Comparison of ENCODE assay signal across 1 cellular context in the genomic region with DNA sequence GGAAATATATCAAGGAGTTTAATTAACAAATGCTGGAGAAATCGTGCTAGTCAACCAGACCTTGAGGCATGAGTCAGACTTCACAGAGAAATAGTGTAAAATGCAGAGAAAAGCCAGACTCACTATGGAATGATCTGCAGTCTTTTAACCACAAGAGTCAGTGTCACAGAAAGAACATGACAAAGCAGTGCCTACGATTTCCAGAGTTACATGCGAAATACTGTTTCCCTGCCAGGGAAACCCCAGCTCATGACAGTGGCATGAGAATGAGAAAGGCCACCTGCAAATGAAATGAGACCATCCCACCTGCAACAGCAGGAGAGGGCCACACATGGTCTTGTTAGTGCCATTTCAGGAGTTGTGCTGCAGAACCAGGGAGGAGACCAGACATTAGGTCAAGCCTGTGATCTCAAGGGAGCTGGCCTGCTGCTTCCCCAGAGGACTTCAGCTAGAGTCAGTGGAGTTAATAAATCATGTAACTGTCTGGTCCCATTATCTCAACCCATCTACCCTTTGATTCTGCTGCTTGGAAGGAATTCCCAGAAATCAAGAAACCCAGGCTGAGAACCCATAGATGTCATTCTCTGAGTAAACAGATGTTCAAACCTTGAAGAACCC.
TF ChIP-seq lines count a peak whose summit lies in the region.

No MANE protein-coding gene starts in this region.

TF ChIP-seq in HepG2, 621 proteins besides CTCF, POLR2A, EP300 and RAD21 (continued from another document):
- TF ChIP-seq, protein P1, sequence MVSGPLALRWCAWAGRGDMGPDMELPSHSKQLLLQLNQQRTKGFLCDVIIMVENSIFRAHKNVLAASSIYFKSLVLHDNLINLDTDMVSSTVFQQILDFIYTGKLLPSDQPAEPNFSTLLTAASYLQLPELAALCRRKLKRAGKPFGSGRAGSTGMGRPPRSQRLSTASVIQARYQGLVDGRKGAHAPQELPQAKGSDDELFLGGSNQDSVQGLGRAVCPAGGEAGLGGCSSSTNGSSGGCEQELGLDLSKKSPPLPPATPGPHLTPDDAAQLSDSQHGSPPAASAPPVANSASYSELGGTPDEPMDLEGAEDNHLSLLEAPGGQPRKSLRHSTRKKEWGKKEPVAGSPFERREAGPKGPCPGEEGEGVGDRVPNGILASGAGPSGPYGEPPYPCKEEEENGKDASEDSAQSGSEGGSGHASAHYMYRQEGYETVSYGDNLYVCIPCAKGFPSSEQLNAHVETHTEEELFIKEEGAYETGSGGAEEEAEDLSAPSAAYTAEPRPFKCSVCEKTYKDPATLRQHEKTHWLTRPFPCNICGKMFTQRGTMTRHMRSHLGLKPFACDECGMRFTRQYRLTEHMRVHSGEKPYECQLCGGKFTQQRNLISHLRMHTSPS (CRISPR knock-in tag; IDR thresholded peaks at IDR 0.05; ENCODE audit: low read depth): no peak
- no peak for TF ChIP-seq ZNF788 (CRISPR knock-in tag; IDR thresholded peaks at IDR 0.05; ENCODE audit: borderline replicate concordance)
- TF ChIP-seq PPARG (CRISPR knock-in tag; conservative IDR thresholded peaks at IDR 0.05): no peak
- TF ChIP-seq ZKSCAN1 (IDR thresholded peaks at IDR 0.05; ENCODE audit: low read length): no peak
- TF ChIP-seq, protein P2, sequence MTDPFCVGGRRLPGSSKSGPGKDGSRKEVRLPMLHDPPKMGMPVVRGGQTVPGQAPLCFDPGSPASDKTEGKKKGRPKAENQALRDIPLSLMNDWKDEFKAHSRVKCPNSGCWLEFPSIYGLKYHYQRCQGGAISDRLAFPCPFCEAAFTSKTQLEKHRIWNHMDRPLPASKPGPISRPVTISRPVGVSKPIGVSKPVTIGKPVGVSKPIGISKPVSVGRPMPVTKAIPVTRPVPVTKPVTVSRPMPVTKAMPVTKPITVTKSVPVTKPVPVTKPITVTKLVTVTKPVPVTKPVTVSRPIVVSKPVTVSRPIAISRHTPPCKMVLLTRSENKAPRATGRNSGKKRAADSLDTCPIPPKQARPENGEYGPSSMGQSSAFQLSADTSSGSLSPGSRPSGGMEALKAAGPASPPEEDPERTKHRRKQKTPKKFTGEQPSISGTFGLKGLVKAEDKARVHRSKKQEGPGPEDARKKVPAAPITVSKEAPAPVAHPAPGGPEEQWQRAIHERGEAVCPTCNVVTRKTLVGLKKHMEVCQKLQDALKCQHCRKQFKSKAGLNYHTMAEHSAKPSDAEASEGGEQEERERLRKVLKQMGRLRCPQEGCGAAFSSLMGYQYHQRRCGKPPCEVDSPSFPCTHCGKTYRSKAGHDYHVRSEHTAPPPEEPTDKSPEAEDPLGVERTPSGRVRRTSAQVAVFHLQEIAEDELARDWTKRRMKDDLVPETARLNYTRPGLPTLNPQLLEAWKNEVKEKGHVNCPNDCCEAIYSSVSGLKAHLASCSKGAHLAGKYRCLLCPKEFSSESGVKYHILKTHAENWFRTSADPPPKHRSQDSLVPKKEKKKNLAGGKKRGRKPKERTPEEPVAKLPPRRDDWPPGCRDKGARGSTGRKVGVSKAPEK (CRISPR knock-in tag; IDR thresholded peaks at IDR 0.05; ENCODE audit: borderline replicate concordance): no peak
- TF ChIP-seq, protein P3, sequence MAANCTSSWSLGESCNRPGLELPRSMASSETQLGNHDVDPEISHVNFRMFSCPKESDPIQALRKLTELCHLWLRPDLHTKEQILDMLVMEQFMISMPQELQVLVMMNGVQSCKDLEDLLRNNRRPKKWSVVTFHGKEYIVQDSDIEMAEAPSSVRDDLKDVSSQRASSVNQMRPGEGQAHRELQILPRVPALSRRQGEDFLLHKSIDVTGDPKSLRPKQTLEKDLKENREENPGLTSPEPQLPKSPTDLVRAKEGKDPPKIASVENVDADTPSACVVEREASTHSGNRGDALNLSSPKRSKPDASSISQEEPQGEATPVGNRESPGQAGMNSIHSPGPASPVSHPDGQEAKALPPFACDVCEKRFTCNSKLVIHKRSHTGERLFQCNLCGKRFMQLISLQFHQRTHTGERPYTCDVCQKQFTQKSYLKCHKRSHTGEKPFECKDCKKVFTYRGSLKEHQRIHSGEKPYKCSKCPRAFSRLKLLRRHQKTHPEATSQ (CRISPR knock-in tag; IDR thresholded peaks at IDR 0.05; ENCODE audit: borderline replicate concordance): no peak
- no peak for TF ChIP-seq SYNCRIP (IDR thresholded peaks at IDR 0.05; ENCODE audit: insufficient read depth, low read depth, low read length)
- TF ChIP-seq, protein P4, sequence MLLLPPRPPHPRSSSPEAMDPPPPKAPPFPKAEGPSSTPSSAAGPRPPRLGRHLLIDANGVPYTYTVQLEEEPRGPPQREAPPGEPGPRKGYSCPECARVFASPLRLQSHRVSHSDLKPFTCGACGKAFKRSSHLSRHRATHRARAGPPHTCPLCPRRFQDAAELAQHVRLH (CRISPR knock-in tag; IDR thresholded peaks at IDR 0.05; ENCODE audit: borderline replicate concordance, low read depth): no peak
- TF ChIP-seq, protein P5, sequence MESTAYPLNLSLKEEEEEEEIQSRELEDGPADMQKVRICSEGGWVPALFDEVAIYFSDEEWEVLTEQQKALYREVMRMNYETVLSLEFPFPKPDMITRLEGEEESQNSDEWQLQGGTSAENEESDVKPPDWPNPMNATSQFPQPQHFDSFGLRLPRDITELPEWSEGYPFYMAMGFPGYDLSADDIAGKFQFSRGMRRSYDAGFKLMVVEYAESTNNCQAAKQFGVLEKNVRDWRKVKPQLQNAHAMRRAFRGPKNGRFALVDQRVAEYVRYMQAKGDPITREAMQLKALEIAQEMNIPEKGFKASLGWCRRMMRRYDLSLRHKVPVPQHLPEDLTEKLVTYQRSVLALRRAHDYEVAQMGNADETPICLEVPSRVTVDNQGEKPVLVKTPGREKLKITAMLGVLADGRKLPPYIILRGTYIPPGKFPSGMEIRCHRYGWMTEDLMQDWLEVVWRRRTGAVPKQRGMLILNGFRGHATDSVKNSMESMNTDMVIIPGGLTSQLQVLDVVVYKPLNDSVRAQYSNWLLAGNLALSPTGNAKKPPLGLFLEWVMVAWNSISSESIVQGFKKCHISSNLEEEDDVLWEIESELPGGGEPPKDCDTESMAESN (CRISPR knock-in tag; conservative IDR thresholded peaks at IDR 0.05): no peak
- TF ChIP-seq HMG20A (CRISPR knock-in tag; IDR thresholded peaks at IDR 0.05; ENCODE audit: borderline replicate concordance): no peak
- no peak for TF ChIP-seq ZBTB21 (CRISPR knock-in tag; IDR thresholded peaks at IDR 0.05)
- TF ChIP-seq SMAD1 (CRISPR knock-in tag; IDR thresholded peaks at IDR 0.05; ENCODE audit: borderline replicate concordance, low read depth): no peak
- TF ChIP-seq CCDC6 (CRISPR knock-in tag; IDR thresholded peaks at IDR 0.05): no peak
- TF ChIP-seq IRF1 (CRISPR knock-in tag; IDR thresholded peaks at IDR 0.05; ENCODE audit: low read depth): no peak
- TF ChIP-seq ZNF644 (CRISPR knock-in tag; IDR thresholded peaks at IDR 0.05; ENCODE audit: low read depth): no peak
- TF ChIP-seq HOXA5 (CRISPR knock-in tag; IDR thresholded peaks at IDR 0.05): no peak
- no peak for TF ChIP-seq ATRX (CRISPR knock-in tag; IDR thresholded peaks at IDR 0.05; ENCODE audit: borderline replicate concordance)
